ENCODE assay signal across 29 cellular contexts in the genomic region with DNA sequence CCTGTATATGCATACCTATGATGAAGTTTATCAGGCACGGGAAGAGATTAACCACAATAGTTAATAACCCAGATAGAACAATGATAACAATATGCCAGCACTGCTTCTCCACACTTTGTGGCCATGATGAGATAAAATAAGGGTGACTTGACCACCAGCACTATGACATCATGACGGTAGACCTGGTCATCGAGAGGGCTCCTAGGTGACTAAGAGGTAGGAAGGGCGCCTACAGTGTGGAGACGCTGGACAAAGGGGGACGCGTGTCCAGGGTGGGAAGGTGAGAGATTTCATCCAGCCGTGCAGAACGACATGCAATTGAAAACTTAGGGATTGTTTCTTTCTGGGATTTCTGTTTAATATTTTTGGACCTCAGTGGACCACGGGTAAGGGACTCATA.
"Had no signal": no experiment of that assay in that cellular context is flagged by ENCODE, and none has a peak within 500 bp of the region (broad histone marks: within the 10 kb centered on the region; RNA-seq: fewer than 3 reads in every experiment).

No MANE protein-coding gene starts in this region.

- H3K36me3 Mint-ChIP-seq: activated naive CD4-positive, alpha-beta T cell treated with anti-CD3 and anti-CD28 coated beads, Interleukin-2, amount 10 ng/mL, durations not matched to agents 7 days and 5 days; activated naive CD8-positive, alpha-beta T cell treated with anti-CD3 and anti-CD28 coated beads, Interleukin-2, amount 10 ng/mL, durations not matched to agents 7 days and 5 days; immature natural killer cell; stimulated activated memory B cell treated with anti-CD40 and anti-IgM and Interleukin-4, amounts not matched to agents 10 μg/mL and 1 μg/mL and 100 μg/mL, for 72 hours; type B pancreatic cell had no signal

- FAIRE-seq: astrocyte, endothelial cell of umbilical vein, kidney had no signal

- H3K4me3 ChIP-seq: heart left ventricle, skin epidermis, vagina had no signal

- H3K9me3 Mint-ChIP-seq: activated naive CD4-positive, alpha-beta T cell treated with anti-CD3 and anti-CD28 coated beads, Interleukin-2, amount 10 ng/mL, durations not matched to agents 7 days and 5 days; activated naive CD8-positive, alpha-beta T cell treated with anti-CD3 and anti-CD28 coated beads, Interleukin-2, amount 10 ng/mL, durations not matched to agents 7 days and 5 days; immature natural killer cell; stimulated activated naive CD8-positive, alpha-beta T cell treated with anti-CD3 and anti-CD28 coated beads, Interleukin-15, amount 100 ng/mL, for 72 hours; T-helper 2 cell treated with Interferon-gamma antibody and Interleukin-4, amounts not matched to agents 5 μg/mL and 100 μg/mL, for 36 hours had no signal

- H3K36me3 ChIP-seq: brain microvascular endothelial cell, heart left ventricle, vagina had no signal

- H3K27ac Mint-ChIP-seq: activated CD4-positive, alpha-beta T cell treated with anti-CD3 and anti-CD28 coated beads for 36 hours; activated CD8-positive, alpha-beta T cell treated with anti-CD3 and anti-CD28 coated beads, Interleukin-2, amount 10 ng/mL, durations not matched to agents 7 days and 5 days; activated naive CD4-positive, alpha-beta T cell treated with anti-CD3 and anti-CD28 coated beads, Interleukin-2, amount 10 ng/mL, durations not matched to agents 7 days and 5 days; activated naive CD8-positive, alpha-beta T cell treated with anti-CD3 and anti-CD28 coated beads, Interleukin-2, amount 10 ng/mL, durations not matched to agents 7 days and 5 days; effector memory CD8-positive, alpha-beta T cell; naive thymus-derived CD4-positive, alpha-beta T cell; stimulated activated memory B cell treated with anti-CD40 and anti-IgM and Interleukin-4, amounts not matched to agents 10 μg/mL and 1 μg/mL and 100 μg/mL, for 72 hours; T-helper 2 cell treated with Interferon-gamma antibody and Interleukin-4, amounts not matched to agents 5 μg/mL and 100 μg/mL, for 36 hours; type B pancreatic cell had no signal

- DNase-seq: activated CD4-positive, alpha-beta T cell treated with anti-CD3 and anti-CD28 coated beads for 36 hours; activated CD4-positive, CD25-positive, alpha-beta regulatory T cell; activated gamma-delta T cell; activated naive CD4-positive, alpha-beta T cell treated with anti-CD3 and anti-CD28 coated beads, Interleukin-2, amount 10 ng/mL, durations not matched to agents 7 days and 5 days; activated naive CD8-positive, alpha-beta T cell treated with anti-CD3 and anti-CD28 coated beads, Interleukin-2, amount 10 ng/mL, durations not matched to agents 7 days and 5 days; activated T-cell treated with anti-CD3 and anti-CD28 coated beads, Interleukin-2, amount 50 U/mL, for 1 hour; amniotic stem cell; brain microvascular endothelial cell; cortex of kidney; hypothalamus; immature natural killer cell; midbrain; right cardiac atrium; stimulated activated CD4-positive, alpha-beta T cell treated with anti-CD3 and anti-CD28 coated beads, Interleukin-4, amount 100 ng/mL, for 24 hours; stimulated activated naive CD8-positive, alpha-beta T cell treated with anti-CD3 and anti-CD28 coated beads, Interleukin-15, amount 100 ng/mL, for 72 hours; substantia nigra had no signal

- H3K27ac ChIP-seq: brain microvascular endothelial cell, heart left ventricle, skin epidermis, vagina had no signal

- H3K4me3 Mint-ChIP-seq: activated CD4-positive, alpha-beta T cell treated with anti-CD3 and anti-CD28 coated beads for 36 hours; activated CD8-positive, alpha-beta T cell treated with anti-CD3 and anti-CD28 coated beads, Interleukin-2, amount 10 ng/mL, durations not matched to agents 7 days and 5 days; activated naive CD4-positive, alpha-beta T cell treated with anti-CD3 and anti-CD28 coated beads, Interleukin-2, amount 10 ng/mL, durations not matched to agents 7 days and 5 days; activated naive CD8-positive, alpha-beta T cell treated with anti-CD3 and anti-CD28 coated beads, Interleukin-2, amount 10 ng/mL, durations not matched to agents 7 days and 5 days; effector memory CD8-positive, alpha-beta T cell; immature natural killer cell; naive thymus-derived CD4-positive, alpha-beta T cell; stimulated activated memory B cell treated with anti-CD40 and anti-IgM and Interleukin-4, amounts not matched to agents 10 μg/mL and 1 μg/mL and 100 μg/mL, for 72 hours; stimulated activated naive CD8-positive, alpha-beta T cell treated with anti-CD3 and anti-CD28 coated beads, Interleukin-15, amount 100 ng/mL, for 72 hours; T-helper 2 cell treated with Interferon-gamma antibody and Interleukin-4, amounts not matched to agents 5 μg/mL and 100 μg/mL, for 36 hours; type B pancreatic cell had no signal

- H3K9me3 ChIP-seq: heart left ventricle, vagina had no signal

- ATAC-seq: activated CD4-positive, alpha-beta T cell treated with anti-CD3 and anti-CD28 coated beads for 36 hours; activated CD8-positive, alpha-beta T cell treated with anti-CD3 and anti-CD28 coated beads, Interleukin-2, amount 10 ng/mL, durations not matched to agents 7 days and 5 days; effector memory CD8-positive, alpha-beta T cell; heart left ventricle; left colon; naive thymus-derived CD4-positive, alpha-beta T cell; right cardiac atrium; stimulated activated memory B cell treated with anti-CD40 and anti-IgM and Interleukin-4, amounts not matched to agents 10 μg/mL and 1 μg/mL and 100 μg/mL, for 72 hours; stimulated activated naive CD8-positive, alpha-beta T cell treated with anti-CD3 and anti-CD28 coated beads, Interleukin-15, amount 100 ng/mL, for 72 hours had no signal

- H3K4me1 ChIP-seq: vagina had no signal

- H3K27me3 ChIP-seq: brain microvascular endothelial cell, vagina had no signal
